2 cellular contexts compared by ENCODE assay signal in genomic region chr5:159242153-159242552, GRCh38.
TF ChIP-seq lines count a peak whose summit lies in the region.

No MANE protein-coding gene starts in this region.

TF ChIP-seq in HepG2, 621 proteins besides CTCF, POLR2A, EP300 and RAD21:
- TF ChIP-seq CEBPB (IDR thresholded peaks at IDR 0.05; ENCODE audit: borderline replicate concordance, low read depth, low read length) (peak; percentile 56), ZNF101 (CRISPR knock-in tag; IDR thresholded peaks at IDR 0.05; ENCODE audit: borderline replicate concordance, low read depth) (no peak)

TF ChIP-seq in K562, 482 proteins besides CTCF, POLR2A, EP300 and RAD21:
- TF ChIP-seq, protein P1, sequence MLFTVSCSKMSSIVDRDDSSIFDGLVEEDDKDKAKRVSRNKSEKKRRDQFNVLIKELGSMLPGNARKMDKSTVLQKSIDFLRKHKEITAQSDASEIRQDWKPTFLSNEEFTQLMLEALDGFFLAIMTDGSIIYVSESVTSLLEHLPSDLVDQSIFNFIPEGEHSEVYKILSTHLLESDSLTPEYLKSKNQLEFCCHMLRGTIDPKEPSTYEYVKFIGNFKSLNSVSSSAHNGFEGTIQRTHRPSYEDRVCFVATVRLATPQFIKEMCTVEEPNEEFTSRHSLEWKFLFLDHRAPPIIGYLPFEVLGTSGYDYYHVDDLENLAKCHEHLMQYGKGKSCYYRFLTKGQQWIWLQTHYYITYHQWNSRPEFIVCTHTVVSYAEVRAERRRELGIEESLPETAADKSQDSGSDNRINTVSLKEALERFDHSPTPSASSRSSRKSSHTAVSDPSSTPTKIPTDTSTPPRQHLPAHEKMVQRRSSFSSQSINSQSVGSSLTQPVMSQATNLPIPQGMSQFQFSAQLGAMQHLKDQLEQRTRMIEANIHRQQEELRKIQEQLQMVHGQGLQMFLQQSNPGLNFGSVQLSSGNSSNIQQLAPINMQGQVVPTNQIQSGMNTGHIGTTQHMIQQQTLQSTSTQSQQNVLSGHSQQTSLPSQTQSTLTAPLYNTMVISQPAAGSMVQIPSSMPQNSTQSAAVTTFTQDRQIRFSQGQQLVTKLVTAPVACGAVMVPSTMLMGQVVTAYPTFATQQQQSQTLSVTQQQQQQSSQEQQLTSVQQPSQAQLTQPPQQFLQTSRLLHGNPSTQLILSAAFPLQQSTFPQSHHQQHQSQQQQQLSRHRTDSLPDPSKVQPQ (CRISPR knock-in tag; IDR thresholded peaks at IDR 0.05; ENCODE audit: borderline replicate concordance): no peak
- TF ChIP-seq ZNF408 (CRISPR knock-in tag; IDR thresholded peaks at IDR 0.05; ENCODE audit: low read depth): no peak
- TF ChIP-seq ZBTB9 (CRISPR knock-in tag; IDR thresholded peaks at IDR 0.05): no peak
- TF ChIP-seq L3MBTL2 (IDR thresholded peaks at IDR 0.05): no peak
- no peak for TF ChIP-seq KLF10 (CRISPR knock-in tag; IDR thresholded peaks at IDR 0.05)
- TF ChIP-seq CEBPB (tag; IDR thresholded peaks at IDR 0.05): peak; percentile 76
- TF ChIP-seq RNF219 (CRISPR knock-in tag; IDR thresholded peaks at IDR 0.05): no peak
- TF ChIP-seq ZNF551 (CRISPR knock-in tag; IDR thresholded peaks at IDR 0.05): no peak
- TF ChIP-seq CEBPG (CRISPR knock-in tag; IDR thresholded peaks at IDR 0.05): no peak
- TF ChIP-seq CEBPG (tag; conservative IDR thresholded peaks at IDR 0.05 in 1 of 2, IDR thresholded peaks at IDR 0.05 in 1 of 2): peak; percentile 24 to 67; a peak in 2 of 4 replicates
- TF ChIP-seq FOXK2 (conservative IDR thresholded peaks at IDR 0.05 in 1 of 2, IDR thresholded peaks at IDR 0.05 in 1 of 2; ENCODE audit: low read depth in 2 of 2): no peak
